Comparison of ENCODE assay signal across 1 cellular context in genomic region chr13:27250833-27251165, GRCh38.
TF ChIP-seq lines count a peak whose summit lies in the region.

No MANE protein-coding gene starts in this region.

TF ChIP-seq in SK-N-SH, 30 proteins besides CTCF, POLR2A, EP300 and RAD21 (continued from another document):
- TF ChIP-seq RCOR1 (IDR thresholded peaks at IDR 0.05; ENCODE audit: low read length) (no peak), RXRA (IDR thresholded peaks at IDR 0.05; ENCODE audit: borderline replicate concordance, low read depth) (no peak)
